Comparison of ENCODE assay signal across 15 cellular contexts in the genomic region with DNA sequence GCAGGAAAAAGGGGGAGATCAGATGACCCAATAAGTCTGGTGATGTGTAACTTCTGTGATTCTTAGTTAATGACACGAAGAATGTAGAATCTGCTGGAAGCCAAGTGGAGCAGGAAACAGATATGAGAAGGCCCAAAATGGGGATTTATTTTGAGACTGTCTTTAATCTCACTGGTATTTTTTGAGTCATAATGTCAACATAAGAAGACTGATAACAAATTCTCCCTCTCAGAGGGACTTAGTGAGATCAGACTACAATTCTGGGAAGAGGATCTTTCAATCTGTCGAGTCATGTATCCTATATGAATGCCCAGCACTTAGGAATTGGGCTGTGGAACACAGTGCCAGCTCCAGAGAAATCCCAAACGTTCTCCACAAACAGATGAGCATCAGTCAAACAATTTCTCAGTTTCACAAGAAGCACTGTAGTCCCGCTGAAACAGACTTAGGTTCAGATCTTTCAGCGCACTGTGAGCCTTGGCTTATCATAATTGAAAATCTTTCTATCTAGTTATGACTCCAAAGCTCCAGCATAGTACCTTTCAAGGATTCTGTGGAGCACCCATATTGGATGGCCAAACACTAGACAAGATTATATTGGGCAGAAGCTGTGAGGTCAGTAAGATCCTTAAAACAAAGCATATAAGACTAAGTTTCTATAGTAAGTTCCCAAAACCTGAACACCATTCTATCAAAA.
DNase-seq lines count a peak whose midpoint lies in the region; FAIRE-seq and TF ChIP-seq lines count a peak whose summit lies in the region.
"Had no signal": no experiment of that assay in that cellular context is flagged by ENCODE, and none has a peak within 500 bp of the region (broad histone marks: within the 10 kb centered on the region; RNA-seq: fewer than 3 reads in every experiment).

No MANE protein-coding gene starts in this region.

- H3K18ac ChIP-seq in mesenchymal stem cell (ENCODE audit: low read depth in 1 of 2, low read length in 2 of 2) = peak overlapping the region in 1 of 2 experiments; percentile 66

- no peak overlapping the region for H3K9ac ChIP-seq in mesenchymal stem cell (ENCODE audit: low read length)

- H3K36me3 ChIP-seq in mesenchymal stem cell (ENCODE audit: control insufficient read depth in 1 of 2, insufficient read depth in 2 of 2, low read depth in 1 of 2, low read length in 2 of 2) = no peaks in the 10 kb centered on the region
- H3K36me3 ChIP-seq: upper lobe of left lung had no signal

- TF ChIP-seq CTCF in AG04450 (IDR thresholded peaks at IDR 0.05; ENCODE audit: low read depth, low read length) (no peak), choroid plexus epithelial cell (conservative IDR thresholded peaks at IDR 0.05; ENCODE audit: low read depth, low read length) (no peak)

- H2AK5ac ChIP-seq in mesenchymal stem cell (ENCODE audit: low read length, severe bottlenecking) = no peak overlapping the region

- no peak overlapping the region for H2BK15ac ChIP-seq in mesenchymal stem cell (ENCODE audit: low read depth, poor library complexity, severe bottlenecking)

- H3K4me3 ChIP-seq in AG04450 (ENCODE audit: low read depth, low read length) (no peak overlapping the region), choroid plexus epithelial cell (ENCODE audit: low read depth, low read length) (no peak overlapping the region), mesenchymal stem cell (ENCODE audit: insufficient read depth in 1 of 2, low read depth in 1 of 2, low read length in 2 of 2) (no peak overlapping the region)
- H3K4me3 ChIP-seq: upper lobe of left lung had no signal

- no peaks in the 10 kb centered on the region for H3K9me3 ChIP-seq in AG04450 (ENCODE audit: control insufficient read depth, insufficient read depth, low read length)
- H3K9me3 ChIP-seq in mesenchymal stem cell (ENCODE audit: control insufficient read depth, low read length) = no peaks in the 10 kb centered on the region
- H3K9me3 ChIP-seq: upper lobe of left lung had no signal

- CTCF ChIA-PET in AG04450 (lab: Charles Lee) = interaction anchor here (0.6 kb wide), 1 partner anchor 310 kb away, joined by 3 read pairs; no protein-coding TSS in a partner anchor

- H3K4ac ChIP-seq in mesenchymal stem cell (ENCODE audit: low read depth in 1 of 2, low read length in 2 of 2) = peak overlapping the region in 1 of 2 experiments; percentile 61

- no peak overlapping the region for H3K14ac ChIP-seq in mesenchymal stem cell (ENCODE audit: low read length in 2 of 2)

- H4K8ac ChIP-seq in mesenchymal stem cell (ENCODE audit: low read length) = no peak overlapping the region

- no peak overlapping the region for H2BK120ac ChIP-seq in mesenchymal stem cell (ENCODE audit: low read depth, low read length)

- H3K27ac ChIP-seq in AG04450 (ENCODE audit: low read depth, low read length) = peak overlapping the region; percentile 65
- no peak overlapping the region for H3K27ac ChIP-seq in mesenchymal stem cell (ENCODE audit: low read length, poor library complexity, severe bottlenecking)
- H3K27ac ChIP-seq: upper lobe of left lung had no signal

- no peaks in the 10 kb centered on the region for H3K4me1 ChIP-seq in mesenchymal stem cell (ENCODE audit: control insufficient read depth, insufficient read depth, low read depth, low read length)
- H3K4me1 ChIP-seq: upper lobe of left lung had no signal

- H3K4me2 ChIP-seq in mesenchymal stem cell (ENCODE audit: low read length, poor library complexity, severe bottlenecking) = no peak overlapping the region

- no peak overlapping the region for H4K91ac ChIP-seq in mesenchymal stem cell (ENCODE audit: low read length)

- H2AFZ ChIP-seq in mesenchymal stem cell (ENCODE audit: low read depth, low read length) = no peak overlapping the region

- DNase-seq in AG04450 (ENCODE audit: low read depth, low spot score) (peak; percentile 15), HTR-8/SVneo (ENCODE audit: insufficient read length, low spot score) (peak; percentile 8), choroid plexus epithelial cell (ENCODE audit: low read depth) (peak; percentile 74), mesenchymal stem cell (peak; percentile 79), NCI-H1105 (lab: John Stamatoyannopoulos, UW) (no peak), NCI-H524 treated with DMSO at 0.1 percent for 48 hours (lab: John Stamatoyannopoulos, UW) (no peak), iPS-NIHi11 (ENCODE audit: low spot score) (no peak)
- DNase-seq in activated CD4-positive, alpha-beta T cell treated with anti-CD3 and anti-CD28 coated beads, Interleukin-2, amount 50 U/mL, for 48 hours = no peak
- DNase-seq: activated T-cell treated with anti-CD3 and anti-CD28 coated beads, Interleukin-2, amount 50 U/mL, for 48 hours; AML-193; aorta; effector memory CD8-positive, alpha-beta T cell; mammary epithelial cell; upper lobe of left lung had no signal

- 53% methylated on average over 5 of the region's 5 CpGs for WGBS in mesenchymal stem cell

- POLR2A ChIA-PET in AG04450 (lab: Yijun Ruan, JAX) = no interaction called here

- H2BK5ac ChIP-seq in mesenchymal stem cell (ENCODE audit: low read depth, low read length, poor library complexity, severe bottlenecking) = no peak overlapping the region

- H3K27me3 ChIP-seq in AG04450 (ENCODE audit: control insufficient read depth, insufficient read depth, low read length) = no peaks in the 10 kb centered on the region
- H3K27me3 ChIP-seq in mesenchymal stem cell (ENCODE audit: control insufficient read depth in 1 of 2, insufficient read depth in 1 of 2, low read length in 2 of 2) = no peaks in the 10 kb centered on the region
- H3K27me3 ChIP-seq: upper lobe of left lung had no signal

- no peak overlapping the region for H3K23ac ChIP-seq in mesenchymal stem cell (ENCODE audit: low read length in 2 of 2)

- no peak overlapping the region for H2BK12ac ChIP-seq in mesenchymal stem cell (ENCODE audit: low read length in 2 of 2)

- no peaks in the 10 kb centered on the region for H3K79me1 ChIP-seq in mesenchymal stem cell (replicated peaks; ENCODE audit: low read length, poor library complexity, severe bottlenecking)

- no peak for FAIRE-seq in HTR-8/SVneo (lab: Jason Lieb, UNC)
- FAIRE-seq: GM12891 had no signal

Comparison
In these comparisons a context has a peak if more than half of its experiments do, and no peak if none do; other contexts are left out.
1. DNase-seq: peak in AG04450 (single experiment), HTR-8/SVneo (single experiment), choroid plexus epithelial cell (single experiment) and mesenchymal stem cell (single experiment); none in activated CD4-positive, alpha-beta T cell treated with anti-CD3 and anti-CD28 coated beads, Interleukin-2, amount 50 U/mL, for 48 hours (0 of 2), NCI-H1105 (single experiment), NCI-H524 treated with DMSO at 0.1 percent for 48 hours (single experiment) and iPS-NIHi11 (single experiment).